ENCODE assay signal across 17 cellular contexts in genomic region chr20:19288061-19288460, GRCh38.
DNase-seq lines count a peak whose midpoint lies in the region; ATAC-seq and TF ChIP-seq lines count a peak whose summit lies in the region.
"Had no signal": no experiment of that assay in that cellular context is flagged by ENCODE, and none has a peak within 500 bp of the region (broad histone marks: within the 10 kb centered on the region; RNA-seq: fewer than 3 reads in every experiment).

No MANE protein-coding gene starts in this region.

- DNase-seq in RWPE2 (ENCODE audit: low spot score) (no peak), esophagus muscularis mucosa (ENCODE audit: extremely low spot score) (no peak), putamen (ENCODE audit: low spot score) (no peak), GOT3 (lab: John Stamatoyannopoulos, UW) (no peak), HEK293T (ENCODE audit: extremely low spot score) (no peak)
- no peak for DNase-seq in stimulated activated naive CD4-positive, alpha-beta T cell (lab: John Stamatoyannopoulos, UW)
- DNase-seq: Calu3; CD4-positive, alpha-beta memory T cell; H9; NCI-H1417 treated with DMSO at 0.1 percent for 48 hours; NCI-H2029 treated with DMSO at 0.1 percent for 48 hours; NCI-H774; PC-3 had no signal

- H3K27me3 ChIP-seq in RWPE2 (ENCODE audit: insufficient read depth, poor library complexity, severe bottlenecking): no peaks in the 10 kb centered on the region
- H3K27me3 ChIP-seq in esophagus muscularis mucosa: no peaks in the 10 kb centered on the region
- H3K27me3 ChIP-seq: SJSA1 had no signal

- no peak for TF ChIP-seq EP300 in esophagus muscularis mucosa (IDR thresholded peaks at IDR 0.05)

- H3K27me3 Mint-ChIP-seq in nephron (ENCODE audit: low read depth): no peaks in the 10 kb centered on the region
- H3K27me3 Mint-ChIP-seq: B cell; CD4-positive, alpha-beta memory T cell had no signal

- intact Hi-C loops in esophagus muscularis mucosa (cut with DNase I): loop anchor here (10.0 kb wide), 1 partner anchor 73 kb away; the partner anchor contains the start of gene SLC24A3

- ATAC-seq in RWPE2 (ENCODE audit: low read depth): peak; percentile 65
- ATAC-seq: K562, PC-3 had no signal

- H3K36me3 ChIP-seq in RWPE2 (ENCODE audit: low read depth): no peaks in the 10 kb centered on the region
- no peaks in the 10 kb centered on the region for H3K36me3 ChIP-seq in esophagus muscularis mucosa
- H3K36me3 ChIP-seq: SJSA1 had no signal

- TF ChIP-seq CTCF in RWPE2 (IDR thresholded peaks at IDR 0.05; ENCODE audit: poor library complexity, severe bottlenecking): no peak
- TF ChIP-seq CTCF in esophagus muscularis mucosa (IDR thresholded peaks at IDR 0.05): no peak
- no peak for TF ChIP-seq CTCF in nephron (IDR thresholded peaks at IDR 0.05; ENCODE audit: unreplicated experiment in 3 of 3)

- POLR2A ChIA-PET in HEK293T (lab: Yijun Ruan, JAX): no interaction called here

- TF ChIP-seq POLR2A in esophagus muscularis mucosa (IDR thresholded peaks at IDR 0.05; ENCODE audit: low read depth): no peak

- no peaks in the 10 kb centered on the region for H3K36me3 Mint-ChIP-seq in nephron (ENCODE audit: low read depth)
- H3K36me3 Mint-ChIP-seq: CD4-positive, alpha-beta memory T cell had no signal

- no peak overlapping the region for H3K4me3 ChIP-seq in RWPE2 (ENCODE audit: severe bottlenecking)
- no peak overlapping the region for H3K4me3 ChIP-seq in esophagus muscularis mucosa
- H3K4me3 ChIP-seq: K562, SJSA1 had no signal

- H3K4me1 Mint-ChIP-seq in nephron: peaks cover 52% of the 10 kb centered on the region
- H3K4me1 Mint-ChIP-seq: B cell; CD4-positive, alpha-beta memory T cell had no signal

- H3K27ac ChIP-seq in RWPE2 (ENCODE audit: poor library complexity, severe bottlenecking) (no peak overlapping the region), esophagus muscularis mucosa (replicated peaks in 1 of 4) (peak overlapping the region; percentile 9 to 62 (median 38))
- H3K27ac ChIP-seq: SJSA1 had no signal

- H3K4me3 Mint-ChIP-seq in nephron: no peak overlapping the region
- H3K4me3 Mint-ChIP-seq: B cell; CD4-positive, alpha-beta memory T cell; H9 had no signal

- H3K4me1 ChIP-seq in RWPE2 (ENCODE audit: insufficient read depth, poor library complexity, severe bottlenecking): no peaks in the 10 kb centered on the region
- H3K4me1 ChIP-seq in esophagus muscularis mucosa: peaks cover 4 to 69% (median 59%) of the 10 kb centered on the region in 4 donors
- H3K4me1 ChIP-seq: SJSA1 had no signal

- H3K27ac Mint-ChIP-seq in nephron: peak overlapping the region; percentile 53 to 89 (median 77)
- H3K27ac Mint-ChIP-seq: B cell; CD4-positive, alpha-beta memory T cell; H9 had no signal

- H3K9me3 Mint-ChIP-seq in nephron: no peaks in the 10 kb centered on the region
- H3K9me3 Mint-ChIP-seq: CD4-positive, alpha-beta memory T cell; H9 had no signal

- WGBS in esophagus muscularis mucosa: 17% methylated on average over 2 of the region's 2 CpGs

- CTCF ChIA-PET in HEK293T (lab: Yijun Ruan, JAX): no interaction called here

- no peaks in the 10 kb centered on the region for H3K9me3 ChIP-seq in RWPE2 (ENCODE audit: severe bottlenecking)
- H3K9me3 ChIP-seq in esophagus muscularis mucosa: no peaks in the 10 kb centered on the region
- H3K9me3 ChIP-seq: SJSA1 had no signal

TF ChIP-seq in HEK293T, 16 proteins besides CTCF, POLR2A, EP300 and RAD21:
- no peak for TF ChIP-seq ZNF384 (IDR thresholded peaks at IDR 0.05)
- no peak for TF ChIP-seq LEF1 (IDR thresholded peaks at IDR 0.05; ENCODE audit: borderline replicate concordance)
- no peak for TF ChIP-seq NFRKB (IDR thresholded peaks at IDR 0.05)
- TF ChIP-seq FOXK2 (IDR thresholded peaks at IDR 0.05): no peak
- no peak for TF ChIP-seq HDGF (IDR thresholded peaks at IDR 0.05; ENCODE audit: borderline replicate concordance)
- TF ChIP-seq FOXA1 (IDR thresholded peaks at IDR 0.05): no peak
- TF ChIP-seq FOXM1 (IDR thresholded peaks at IDR 0.05; ENCODE audit: borderline replicate concordance): no peak
